ENCODE assay signal across 8 cellular contexts in genomic region chrX:53445977-53446376, GRCh38. TPM values are rescaled to one million over a fixed set of nuclear protein-coding genes. Genes with fewer than 3 reads are reported as not detected.
A peak's percentile ranks its signal among the peaks of the same experiment; 100 is the strongest.
DNase-seq lines count a peak whose midpoint lies in the region; ATAC-seq and TF ChIP-seq lines count a peak whose summit lies in the region.

No MANE protein-coding gene starts in this region.

- H3K9ac ChIP-seq in fibroblast of lung (ENCODE audit: insufficient read depth, low read length), result no peak overlapping the region

- CTCF ChIA-PET in activated CD4-positive, alpha-beta memory T cell treated with anti-CD3 and anti-CD28 coated beads for 36 hours (lab: Charles Lee), result interaction anchor here (0.6 to 6.4 kb wide), 18 partner anchors 10 to 333 kb away, joined by 3 to 81 read pairs (median 4); partner anchors contain the start of genes RIBC1 and SMC1A

- H3K4me1 ChIP-seq in fibroblast of lung (ENCODE audit: control insufficient read depth, extremely low read depth, insufficient read depth, low read length), result peaks cover 2% of the 10 kb centered on the region
- no peaks in the 10 kb centered on the region for H3K4me1 ChIP-seq in gastrocnemius medialis

- DNase-seq in Right ventricle myocardium superior, result peak; percentile 47
- DNase-seq in left cardiac atrium, result no peak
- DNase-seq in NCI-H146 treated with DMSO at 0.1 percent for 48 hours (lab: John Stamatoyannopoulos, UW; ENCODE audit: unreplicated experiment), result peak; percentile 2
- DNase-seq in activated CD4-positive, alpha-beta memory T cell treated with anti-CD3 and anti-CD28 coated beads for 36 hours, result peak; percentile 68
- DNase-seq in fibroblast of lung (ENCODE audit: low read depth in 2 of 2), result peak; percentile 15 to 40
- peak in 1 of 2 donors; percentile 25 for DNase-seq in gastrocnemius medialis
- no peak for DNase-seq in hippocampal formation (lab: John Stamatoyannopoulos, UW)

- H4K20me1 ChIP-seq in fibroblast of lung (ENCODE audit: control insufficient read depth, extremely low read depth, insufficient read depth, low read length), result no peaks in the 10 kb centered on the region

- H3K9me3 ChIP-seq in fibroblast of lung (ENCODE audit: control insufficient read depth, insufficient read depth, low read depth, low read length) (no peaks in the 10 kb centered on the region), gastrocnemius medialis (no peaks in the 10 kb centered on the region)

- H3K79me2 ChIP-seq in fibroblast of lung (ENCODE audit: control insufficient read depth, insufficient read depth, low read length), result no peaks in the 10 kb centered on the region

- H3K36me3 ChIP-seq in fibroblast of lung (ENCODE audit: control insufficient read depth, insufficient read depth, low read length) (no peaks in the 10 kb centered on the region), gastrocnemius medialis (no peaks in the 10 kb centered on the region)

- TF ChIP-seq POLR2A in gastrocnemius medialis (IDR thresholded peaks at IDR 0.05), result no peak

- TF ChIP-seq CTCF in fibroblast of lung (conservative IDR thresholded peaks at IDR 0.05 in 1 of 2, IDR thresholded peaks at IDR 0.05 in 1 of 2; ENCODE audit: low read depth in 1 of 2, low read length in 2 of 2), result peak; percentile 59 to 67
- peak in 4 of 5 experiments; percentile 4 to 50 (median 32) for TF ChIP-seq CTCF in gastrocnemius medialis (IDR thresholded peaks at IDR 0.05 in 4 of 5, conservative IDR thresholded peaks at IDR 0.05 in 1 of 5)

- no peaks in the 10 kb centered on the region for H3K36me3 Mint-ChIP-seq in activated CD4-positive, alpha-beta memory T cell treated with anti-CD3 and anti-CD28 coated beads for 36 hours

- H3K9me3 Mint-ChIP-seq in activated CD4-positive, alpha-beta memory T cell treated with anti-CD3 and anti-CD28 coated beads for 36 hours, result no peaks in the 10 kb centered on the region

- in situ Hi-C loops in gastrocnemius medialis (cut with MboI; ENCODE audit: low sequenced_read_pairs in 4 of 4), result loop anchor here in 2 of 4 donors (25.0 kb wide), 1 partner anchor 134 kb away; no protein-coding TSS in a partner anchor

- ATAC-seq in Right ventricle myocardium superior (ENCODE audit: poor library complexity) (no peak), left cardiac atrium (no peak), gastrocnemius medialis (no peak), HG02973 (IDR thresholded peaks at IDR 0.05; ENCODE audit: unreplicated experiment) (no peak)

- H3K27me3 Mint-ChIP-seq in activated CD4-positive, alpha-beta memory T cell treated with anti-CD3 and anti-CD28 coated beads for 36 hours, result no peaks in the 10 kb centered on the region

- H3K4me3 ChIP-seq in fibroblast of lung (replicated peaks in 1 of 4; ENCODE audit: control extremely low read depth in 1 of 4, insufficient read depth in 1 of 4, low read depth in 3 of 4, low read length in 4 of 4) (no peak overlapping the region), gastrocnemius medialis (no peak overlapping the region)

- no peaks in the 10 kb centered on the region for H3K4me1 Mint-ChIP-seq in activated CD4-positive, alpha-beta memory T cell treated with anti-CD3 and anti-CD28 coated beads for 36 hours (ENCODE audit: low read depth)

- H3K27ac Mint-ChIP-seq in activated CD4-positive, alpha-beta memory T cell treated with anti-CD3 and anti-CD28 coated beads for 36 hours, result no peak overlapping the region

- H3K4me2 ChIP-seq in fibroblast of lung (ENCODE audit: extremely low read depth, insufficient read depth, low read length), result no peak overlapping the region

- H3K27ac ChIP-seq in fibroblast of lung (ENCODE audit: insufficient read depth, low read length) (no peak overlapping the region), gastrocnemius medialis (no peak overlapping the region)

- intact Hi-C loops in Right ventricle myocardium superior (cut with DNase I), result no loop called here
- intact Hi-C loops in left cardiac atrium (cut with DNase I), result no loop called here
- intact Hi-C loops in activated CD4-positive, alpha-beta memory T cell treated with anti-CD3 and anti-CD28 coated beads for 36 hours (cut with micrococcal nuclease), result loop anchor here (1.0 kb wide), 1 partner anchor 129 kb away; no protein-coding TSS in a partner anchor
- intact Hi-C loops in gastrocnemius medialis (cut with DNase I; ENCODE audit: low total_unique reads), result no loop called here

- H3K4me3 Mint-ChIP-seq in activated CD4-positive, alpha-beta memory T cell treated with anti-CD3 and anti-CD28 coated beads for 36 hours, result no peak overlapping the region

- no peak overlapping the region for H2AFZ ChIP-seq in fibroblast of lung (ENCODE audit: low read length)

- POLR2A ChIA-PET in activated CD4-positive, alpha-beta memory T cell treated with anti-CD3 and anti-CD28 coated beads for 36 hours (lab: Charles Lee), result interaction anchor here (0.9 to 1.0 kb wide), 2 partner anchors 24 to 126 kb away, joined by 4 read pairs; no protein-coding TSS in a partner anchor

- H3K27me3 ChIP-seq in fibroblast of lung (ENCODE audit: control insufficient read depth, insufficient read depth, low read length), result no peaks in the 10 kb centered on the region
- H3K27me3 ChIP-seq in gastrocnemius medialis, result peaks cover 0 to 12% (median 0%) of the 10 kb centered on the region in 3 donors

RNA-seq across cellular contexts. Expression of gene HSD17B10, which starts 11.8 kb away (rescaled TPM):
- total RNA-seq in Right ventricle myocardium superior (113 TPM), left cardiac atrium (100 to 1,000 TPM in 1 of 2 donors, 10 to 100 TPM in 1; 98.9 to 106 TPM), fibroblast of lung (41.6 and 46.0 TPM in 2 replicates), gastrocnemius medialis (100 to 1,000 TPM in 1 of 4 donors, 10 to 100 TPM in 3; 62.2 to 106 (median 75.3) TPM)
- 10 to 100 TPM; 75.5 to 80.5 TPM for total RNA-seq in activated CD4-positive, alpha-beta memory T cell treated with anti-CD3 and anti-CD28 coated beads for 36 hours
- 62.3 and 103 TPM in 2 replicates for polyA plus RNA-seq in fibroblast of lung
- polyA plus RNA-seq in fibroblast of lung (2012), result 76.2 and 134 TPM in 2 replicates
- polyA minus RNA-seq in fibroblast of lung (ENCODE audit: low replicate concordance), result 113 and 158 TPM in 2 replicates

RNA-seq across cellular contexts. Expression of gene RIBC1, which starts 23.3 kb away (rescaled TPM):
- total RNA-seq in Right ventricle myocardium superior (0.38 TPM), left cardiac atrium (under 1 TPM; 0.26 to 0.80 TPM), fibroblast of lung (0.77 and 1.3 TPM in 2 replicates), gastrocnemius medialis (1 to 10 TPM in 1 of 4 donors, under 1 TPM in 1, not detected in 2; 0.52 to 1.1 TPM)
- under 1 TPM; 0.51 to 0.57 TPM for total RNA-seq in activated CD4-positive, alpha-beta memory T cell treated with anti-CD3 and anti-CD28 coated beads for 36 hours
- polyA plus RNA-seq in fibroblast of lung, result 0.15 TPM in 2 replicates
- polyA plus RNA-seq in fibroblast of lung (2012), result 0.34 and 0.47 TPM in 2 replicates
- polyA minus RNA-seq in fibroblast of lung (ENCODE audit: low replicate concordance), result not detected in 2 replicates

RNA-seq across cellular contexts. Expression of gene SMC1A, which starts 23.5 kb away (rescaled TPM):
- total RNA-seq in Right ventricle myocardium superior (36.6 TPM), left cardiac atrium (10 to 100 TPM; 42.8 to 43.3 TPM), fibroblast of lung (7.7 and 9.6 TPM in 2 replicates), gastrocnemius medialis (10 to 100 TPM; 12.9 to 23.5 (median 17.1) TPM)
- 100 to 1,000 TPM; 148 to 161 TPM for total RNA-seq in activated CD4-positive, alpha-beta memory T cell treated with anti-CD3 and anti-CD28 coated beads for 36 hours
- 23.5 and 53.3 TPM in 2 replicates for polyA plus RNA-seq in fibroblast of lung
- polyA plus RNA-seq in fibroblast of lung (2012), result 20.4 and 45.4 TPM in 2 replicates
- polyA minus RNA-seq in fibroblast of lung (ENCODE audit: low replicate concordance), result 11.2 and 22.9 TPM in 2 replicates

Comparison
In these comparisons a context has a peak if more than half of its experiments do, and no peak if none do; other contexts are left out.
1. DNase-seq: peak in Right ventricle myocardium superior (single experiment), NCI-H146 treated with DMSO at 0.1 percent for 48 hours (single experiment), activated CD4-positive, alpha-beta memory T cell treated with anti-CD3 and anti-CD28 coated beads for 36 hours (single experiment) and fibroblast of lung (2 of 2); none in left cardiac atrium (single experiment) and hippocampal formation (0 of 2).